Comparison of ENCODE assay signal across 18 cellular contexts in the genomic region with DNA sequence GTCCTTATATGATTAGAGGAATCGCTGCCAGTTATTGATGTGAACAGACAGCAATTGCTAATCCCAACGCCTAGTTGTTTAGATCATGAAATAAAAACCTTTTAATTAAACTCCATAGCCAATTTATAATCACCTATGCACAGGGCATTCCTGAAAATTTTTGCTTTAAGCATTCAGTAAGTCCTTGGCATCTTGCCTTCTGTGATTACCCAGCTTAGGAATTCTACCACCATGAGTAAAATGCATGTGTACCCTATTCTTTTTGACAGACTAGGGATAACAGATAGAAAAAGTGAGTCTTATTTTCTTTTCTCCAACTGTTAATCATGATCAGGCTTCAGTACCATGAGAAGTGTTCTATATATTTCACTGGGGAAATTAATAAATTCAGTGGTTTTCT.
"Had no signal": no experiment of that assay in that cellular context is flagged by ENCODE, and none has a peak within 500 bp of the region (broad histone marks: within the 10 kb centered on the region; RNA-seq: fewer than 3 reads in every experiment).

No MANE protein-coding gene starts in this region.

- H3K36me3 ChIP-seq: esophagus muscularis mucosa, left lung, prostate gland, thyroid gland had no signal

- H3K4me3 ChIP-seq: esophagus muscularis mucosa, left lung, prostate gland, thyroid gland had no signal

- H3K4me1 Mint-ChIP-seq: activated CD4-positive, alpha-beta T cell treated with anti-CD3 and anti-CD28 coated beads, Interleukin-2, amount 10 ng/mL, durations not matched to agents 24 days and 14 days; activated naive CD8-positive, alpha-beta T cell treated with anti-CD3 and anti-CD28 coated beads, Interleukin-2, amount 10 ng/mL, durations not matched to agents 7 days and 5 days; activated T-helper 17 cell treated with anti-CD3 and anti-CD28 coated beads, Interleukin-2, amount 50 U/mL, for 72 hours had no signal

- H3K9me3 ChIP-seq: esophagus muscularis mucosa, prostate gland, thyroid gland had no signal

- H3K4me3 Mint-ChIP-seq: activated CD4-positive, alpha-beta T cell treated with anti-CD3 and anti-CD28 coated beads, Interleukin-2, amount 10 ng/mL, durations not matched to agents 24 days and 14 days; activated CD8-positive, alpha-beta T cell treated with anti-CD3 and anti-CD28 coated beads for 36 hours; activated naive CD8-positive, alpha-beta T cell treated with anti-CD3 and anti-CD28 coated beads, Interleukin-2, amount 10 ng/mL, durations not matched to agents 7 days and 5 days; activated T-helper 17 cell treated with anti-CD3 and anti-CD28 coated beads, Interleukin-2, amount 50 U/mL, for 72 hours had no signal

- H3K27ac Mint-ChIP-seq: activated CD4-positive, alpha-beta T cell treated with anti-CD3 and anti-CD28 coated beads, Interleukin-2, amount 10 ng/mL, durations not matched to agents 24 days and 14 days; activated CD8-positive, alpha-beta T cell treated with anti-CD3 and anti-CD28 coated beads for 36 hours; activated naive CD8-positive, alpha-beta T cell treated with anti-CD3 and anti-CD28 coated beads, Interleukin-2, amount 10 ng/mL, durations not matched to agents 7 days and 5 days; activated T-helper 17 cell treated with anti-CD3 and anti-CD28 coated beads, Interleukin-2, amount 50 U/mL, for 72 hours had no signal

- H3K27me3 ChIP-seq: esophagus muscularis mucosa, left lung, thyroid gland had no signal

- H3K4me1 ChIP-seq: left lung, prostate gland, thyroid gland had no signal

- H3K27ac ChIP-seq: esophagus muscularis mucosa, left lung, prostate gland, thyroid gland had no signal

- H3K9me3 Mint-ChIP-seq: activated CD4-positive, alpha-beta T cell treated with anti-CD3 and anti-CD28 coated beads, Interleukin-2, amount 10 ng/mL, durations not matched to agents 24 days and 14 days; activated naive CD8-positive, alpha-beta T cell treated with anti-CD3 and anti-CD28 coated beads, Interleukin-2, amount 10 ng/mL, durations not matched to agents 7 days and 5 days; activated T-helper 17 cell treated with anti-CD3 and anti-CD28 coated beads, Interleukin-2, amount 50 U/mL, for 72 hours had no signal

- ATAC-seq: activated CD8-positive, alpha-beta T cell treated with anti-CD3 and anti-CD28 coated beads for 36 hours; activated T-helper 17 cell treated with anti-CD3 and anti-CD28 coated beads, Interleukin-2, amount 50 U/mL, for 72 hours; left lung; right cardiac atrium had no signal

- H3K27me3 Mint-ChIP-seq: activated CD4-positive, alpha-beta T cell treated with anti-CD3 and anti-CD28 coated beads, Interleukin-2, amount 10 ng/mL, durations not matched to agents 24 days and 14 days; activated CD8-positive, alpha-beta T cell treated with anti-CD3 and anti-CD28 coated beads for 36 hours; activated naive CD8-positive, alpha-beta T cell treated with anti-CD3 and anti-CD28 coated beads, Interleukin-2, amount 10 ng/mL, durations not matched to agents 7 days and 5 days; activated T-helper 17 cell treated with anti-CD3 and anti-CD28 coated beads, Interleukin-2, amount 50 U/mL, for 72 hours had no signal

- DNase-seq: activated CD4-positive, alpha-beta T cell treated with anti-CD3 and anti-CD28 coated beads, Interleukin-2, amount 10 ng/mL, durations not matched to agents 24 days and 14 days; activated CD8-positive, alpha-beta T cell treated with anti-CD3 and anti-CD28 coated beads for 36 hours; activated naive CD4-positive, alpha-beta T cell treated with Interleukin-2 at 50 U/mL for 16 hours; activated naive CD8-positive, alpha-beta T cell treated with anti-CD3 and anti-CD28 coated beads, Interleukin-2, amount 10 ng/mL, durations not matched to agents 7 days and 5 days; activated T-cell treated with anti-CD3 and anti-CD28 coated beads, Interleukin-2, amount 50 U/mL, for 1 hour; anterior cingulate cortex; cerebellar nuclear complex; effector CD4-positive, alpha-beta T cell; left lung; right cardiac atrium; stimulated activated CD4-positive, alpha-beta T cell treated with anti-CD3 and anti-CD28 coated beads, Interleukin-2, amount 100 ng/mL, for 24 hours; stimulated activated naive CD4-positive, alpha-beta T cell treated with Interleukin-2 at 50 U/mL for 16 hours; T-helper 1 cell; T1000; thyroid gland had no signal

- H3K36me3 Mint-ChIP-seq: activated naive CD8-positive, alpha-beta T cell treated with anti-CD3 and anti-CD28 coated beads, Interleukin-2, amount 10 ng/mL, durations not matched to agents 7 days and 5 days had no signal
